In the genomic region with DNA sequence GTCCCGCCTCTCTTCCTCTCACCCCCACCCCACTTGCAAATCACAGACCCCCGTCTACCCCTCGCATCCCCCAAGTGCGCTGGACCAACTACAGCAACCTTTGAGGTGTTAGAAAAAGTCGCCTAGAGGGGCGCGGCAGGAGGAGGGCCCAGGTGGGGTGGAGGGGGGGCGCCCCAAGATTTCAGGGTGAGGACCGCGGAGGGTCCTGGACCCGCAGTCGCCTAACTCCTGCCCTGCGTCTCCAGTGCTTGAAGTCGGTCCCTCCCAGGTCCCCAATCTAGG, we compare ENCODE assay signal across 13 cellular contexts. TPM values are rescaled to one million over a fixed set of nuclear protein-coding genes. Genes with fewer than 3 reads are reported as not detected.
DNase-seq lines count a peak whose midpoint lies in the region; ATAC-seq, FAIRE-seq and TF ChIP-seq lines count a peak whose summit lies in the region.
"Had no signal": no experiment of that assay in that cellular context is flagged by ENCODE, and none has a peak within 500 bp of the region (broad histone marks: within the 10 kb centered on the region; RNA-seq: fewer than 3 reads in every experiment).

No MANE protein-coding gene starts in this region.

- H3K4me1 ChIP-seq in astrocyte (ENCODE audit: insufficient read depth, low read length) (no peaks in the 10 kb centered on the region), iPS-20b (ENCODE audit: insufficient read depth, low read length) (peaks cover 7% of the 10 kb centered on the region), gastrocnemius medialis (peaks cover 9 to 18% of the 10 kb centered on the region in 2 donors)

- H3K4me2 ChIP-seq in astrocyte (ENCODE audit: low read length), result peak overlapping the region; percentile 91

- peaks cover 62% of the 10 kb centered on the region for H3K27me3 ChIP-seq in astrocyte (ENCODE audit: insufficient read depth, low read length)
- peaks cover 97% of the 10 kb centered on the region for H3K27me3 ChIP-seq in iPS-20b (ENCODE audit: insufficient read depth, low read length)
- peaks cover 34 to 58% (median 42%) of the 10 kb centered on the region in 3 donors for H3K27me3 ChIP-seq in gastrocnemius medialis

- FAIRE-seq in astrocyte (lab: Jason Lieb, UNC), result no peak
- FAIRE-seq: endometrium had no signal

- peak overlapping the region; percentile 51 for H2AFZ ChIP-seq in astrocyte (ENCODE audit: low read depth, low read length)

- no peaks in the 10 kb centered on the region for H4K20me1 ChIP-seq in astrocyte (ENCODE audit: insufficient read depth, low read length)

- no peaks in the 10 kb centered on the region for H3K36me3 ChIP-seq in astrocyte (ENCODE audit: insufficient read depth, low read length)
- no peaks in the 10 kb centered on the region for H3K36me3 ChIP-seq in iPS-20b (ENCODE audit: insufficient read depth, low read depth, low read length)
- H3K36me3 ChIP-seq in gastrocnemius medialis, result no peaks in the 10 kb centered on the region

- no peak for TF ChIP-seq POLR2A in gastrocnemius medialis (IDR thresholded peaks at IDR 0.05)

- H3K27ac Mint-ChIP-seq in astrocyte (ENCODE audit: unreplicated experiment), result no peak overlapping the region
- H3K27ac Mint-ChIP-seq: CD4-positive, CD25-positive, alpha-beta regulatory T cell; memory B cell had no signal

- in situ Hi-C loops in GM13976 (cut with MboI; ENCODE audit: low sequenced_read_pairs, unreplicated experiment) (no loop called here), gastrocnemius medialis (cut with MboI; ENCODE audit: low sequenced_read_pairs in 4 of 4) (no loop called here)

- H3K4me3 ChIP-seq in astrocyte (ENCODE audit: insufficient read depth, low read depth, low read length), result peak overlapping the region; percentile 53
- H3K4me3 ChIP-seq in iPS-20b (ENCODE audit: low read length), result peak overlapping the region; percentile 68
- H3K4me3 ChIP-seq in gastrocnemius medialis, result peak overlapping the region; percentile 60 to 79 (median 62)

- DNase-seq in GM13976 (ENCODE audit: low spot score) (peak; percentile 13), astrocyte (ENCODE audit: low read depth) (no peak), gastrocnemius medialis (no peak), mucosa of gallbladder (ENCODE audit: low spot score) (no peak), iPS-NIHi11 (ENCODE audit: low spot score) (no peak), hepatic stellate cell (ENCODE audit: low spot score) (no peak)
- DNase-seq: activated effector memory CD4-positive, alpha-beta T cell treated with Interleukin-2 at 50 U/mL for 16 hours; CD4-positive, CD25-positive, alpha-beta regulatory T cell; KG1 had no signal

- no peaks in the 10 kb centered on the region for H3K4me1 Mint-ChIP-seq in astrocyte (ENCODE audit: low read depth, unreplicated experiment)
- H3K4me1 Mint-ChIP-seq: memory B cell had no signal

- peak overlapping the region; percentile 84 for H3K4me3 Mint-ChIP-seq in astrocyte (ENCODE audit: unreplicated experiment)
- H3K4me3 Mint-ChIP-seq: CD4-positive, CD25-positive, alpha-beta regulatory T cell; memory B cell had no signal

- H3K9ac ChIP-seq in astrocyte (ENCODE audit: low read length), result no peak overlapping the region
- no peak overlapping the region for H3K9ac ChIP-seq in iPS-20b (ENCODE audit: low read depth, low read length)

- no peaks in the 10 kb centered on the region for H3K79me2 ChIP-seq in astrocyte (ENCODE audit: insufficient read depth, low read length)

- no peak for ATAC-seq in gastrocnemius medialis
- ATAC-seq in HG03342 (IDR thresholded peaks at IDR 0.05; ENCODE audit: unreplicated experiment), result no peak

- peaks cover 76% of the 10 kb centered on the region for H3K27me3 Mint-ChIP-seq in astrocyte (ENCODE audit: low read depth, unreplicated experiment)

- H3K27ac ChIP-seq in astrocyte (ENCODE audit: low read depth, low read length), result no peak overlapping the region
- no peak overlapping the region for H3K27ac ChIP-seq in iPS-20b (ENCODE audit: low read length)
- H3K27ac ChIP-seq in gastrocnemius medialis, result peak overlapping the region; percentile 64 to 70 (median 64)

- H3K36me3 Mint-ChIP-seq in astrocyte (ENCODE audit: low read depth, unreplicated experiment), result no peaks in the 10 kb centered on the region
- H3K36me3 Mint-ChIP-seq: CD4-positive, CD25-positive, alpha-beta regulatory T cell; memory B cell had no signal

- no peak for TF ChIP-seq CTCF in GM13976 (IDR thresholded peaks at IDR 0.05; ENCODE audit: borderline replicate concordance, control extremely low read depth, extremely low read depth, insufficient read depth, missing control alignments)
- TF ChIP-seq CTCF in astrocyte (IDR thresholded peaks at IDR 0.05; ENCODE audit: insufficient read depth, low read depth, low read length), result no peak
- TF ChIP-seq CTCF in gastrocnemius medialis (IDR thresholded peaks at IDR 0.05 in 4 of 5, conservative IDR thresholded peaks at IDR 0.05 in 1 of 5), result no peak

- H3K9me3 Mint-ChIP-seq in astrocyte (ENCODE audit: unreplicated experiment), result peaks cover 6% of the 10 kb centered on the region

- no peaks in the 10 kb centered on the region for H3K9me3 ChIP-seq in astrocyte (ENCODE audit: insufficient read depth, low read depth, low read length)
- H3K9me3 ChIP-seq in iPS-20b (ENCODE audit: insufficient read depth, low read depth, low read length), result peaks cover 7% of the 10 kb centered on the region; the same call in 1 of the 2 replicates
- H3K9me3 ChIP-seq in gastrocnemius medialis, result no peaks in the 10 kb centered on the region

- intact Hi-C loops in gastrocnemius medialis (cut with DNase I; ENCODE audit: low total_unique reads), result no loop called here

RNA-seq across cellular contexts. Expression of a gene that starts 0.4 kb away (rescaled TPM):
- total RNA-seq in astrocyte (1.0 and 1.1 TPM in 2 replicates), gastrocnemius medialis (10 to 100 TPM; 19.2 to 36.4 (median 32.7) TPM), mucosa of gallbladder (4.3 TPM)
- total RNA-seq: CD4-positive, CD25-positive, alpha-beta regulatory T cell had no signal

Comparison
In these comparisons a context has a peak if more than half of its experiments do, and no peak if none do; other contexts are left out.
1. H3K27ac ChIP-seq: peak in gastrocnemius medialis (4 of 4); none in astrocyte (single experiment) and iPS-20b (single experiment).
2. Peak in every context shown above with its lines, with median percentiles within 50 percentile points of each other: H3K4me3 ChIP-seq.